8 cellular contexts compared by ENCODE assay signal in the genomic region with DNA sequence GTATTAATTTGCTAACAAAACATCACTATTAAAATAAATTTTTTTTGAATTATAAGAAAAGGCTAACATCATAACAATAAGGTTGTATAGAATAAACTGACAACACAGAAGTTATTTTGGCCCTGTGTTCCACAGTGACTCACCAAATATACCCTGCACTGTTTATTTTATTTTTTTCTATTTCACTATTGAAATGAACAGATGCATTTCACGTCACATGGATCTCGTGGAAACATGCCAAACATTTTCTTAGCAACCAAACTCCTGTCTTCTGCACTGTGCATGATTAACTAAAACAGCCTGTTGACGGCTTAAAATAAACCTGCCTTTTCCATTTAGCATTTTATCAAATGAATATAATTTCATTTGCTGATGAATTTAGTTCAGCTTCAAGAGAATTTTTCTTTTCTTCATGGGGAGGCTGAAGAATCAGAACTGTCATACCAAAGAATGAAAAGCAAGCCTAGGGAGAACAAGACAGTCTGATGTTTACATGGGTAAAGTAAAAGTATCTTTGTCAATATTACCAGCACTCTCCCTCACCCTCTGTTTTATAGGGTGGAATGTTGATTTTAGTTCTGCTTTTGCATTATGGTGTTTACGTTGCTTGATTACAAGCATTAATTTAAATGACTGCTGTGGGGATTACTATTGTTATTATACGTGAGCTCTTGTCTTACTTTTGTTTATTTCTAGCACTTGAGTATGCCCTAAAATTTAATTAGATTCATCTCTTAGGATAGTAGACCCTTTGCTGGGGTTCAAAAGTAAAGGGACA.
DNase-seq lines count a peak whose midpoint lies in the region; ATAC-seq and TF ChIP-seq lines count a peak whose summit lies in the region.

No MANE protein-coding gene starts in this region.

- H3K9me3 Mint-ChIP-seq in progenitor cell of endocrine pancreas (ENCODE audit: low read depth) = no peaks in the 10 kb centered on the region

- H3K36me3 Mint-ChIP-seq in progenitor cell of endocrine pancreas (ENCODE audit: insufficient read depth) = no peaks in the 10 kb centered on the region

- no peak overlapping the region for H3K4me3 Mint-ChIP-seq in progenitor cell of endocrine pancreas (ENCODE audit: low read depth)

- H3K27me3 Mint-ChIP-seq in progenitor cell of endocrine pancreas = no peaks in the 10 kb centered on the region

- H3K27ac Mint-ChIP-seq in progenitor cell of endocrine pancreas = no peak overlapping the region

- DNase-seq in GM10266 (ENCODE audit: extremely low spot score) (peak; percentile 15), NCI-H2107 treated with DMSO at 0.1 percent for 48 hours (lab: John Stamatoyannopoulos, UW; ENCODE audit: unreplicated experiment) (peak; percentile 78), omental fat pad (ENCODE audit: low spot score) (no peak), DMS114 treated with DMSO at 0.1 percent for 48 hours (lab: John Stamatoyannopoulos, UW; ENCODE audit: unreplicated experiment) (no peak), progenitor cell of endocrine pancreas (ENCODE audit: low spot score, unreplicated experiment) (no peak)
- DNase-seq in activated CD4-positive, CD25-positive, alpha-beta regulatory T cell (lab: John Stamatoyannopoulos, UW) = no peak

- H3K4me1 Mint-ChIP-seq in progenitor cell of endocrine pancreas (ENCODE audit: low read depth) = peaks cover 24% of the 10 kb centered on the region

- ATAC-seq in HG02852 (IDR thresholded peaks at IDR 0.05; ENCODE audit: unreplicated experiment) (peak; percentile 72), omental fat pad (ENCODE audit: low FRiP score) (peak; percentile 63)

- peak overlapping the region; percentile 13 for H3K27ac ChIP-seq in cingulate gyrus (ENCODE audit: low read depth, low read length)

- TF ChIP-seq CTCF in GM10266 (IDR thresholded peaks at IDR 0.05; ENCODE audit: control insufficient read depth, insufficient read depth, low read depth, missing control alignments) (no peak), omental fat pad (IDR thresholded peaks at IDR 0.05) (no peak), progenitor cell of endocrine pancreas (IDR thresholded peaks at IDR 0.05; ENCODE audit: unreplicated experiment) (no peak)

Comparison
In these comparisons a context has a peak if more than half of its experiments do, and no peak if none do; other contexts are left out.
1. DNase-seq: peak in GM10266 (single experiment) and NCI-H2107 treated with DMSO at 0.1 percent for 48 hours (single experiment); none in omental fat pad (single experiment), activated CD4-positive, CD25-positive, alpha-beta regulatory T cell (0 of 4), DMS114 treated with DMSO at 0.1 percent for 48 hours (single experiment) and progenitor cell of endocrine pancreas (single experiment).